ENCODE assay signal across 8 cellular contexts in the genomic region with DNA sequence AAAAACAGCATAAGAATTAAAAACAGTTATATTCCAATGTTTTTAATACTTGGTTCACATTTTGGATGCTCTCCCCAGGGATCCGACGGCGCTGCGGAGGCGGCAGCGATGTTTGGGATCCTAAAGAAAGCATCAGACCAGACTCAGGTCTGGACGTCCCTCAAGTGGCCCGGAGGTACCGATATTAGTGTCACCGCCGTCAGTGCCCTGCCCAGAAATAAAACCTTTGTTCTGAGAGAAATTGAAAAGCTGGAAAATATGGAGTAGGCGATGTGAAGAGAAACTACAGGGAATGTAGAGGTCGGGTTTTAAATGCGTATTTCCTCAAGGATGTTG. TPM values are rescaled to one million over a fixed set of nuclear protein-coding genes. Genes with fewer than 3 reads are reported as not detected.
DNase-seq lines count a peak whose midpoint lies in the region; ATAC-seq and TF ChIP-seq lines count a peak whose summit lies in the region.

No MANE protein-coding gene starts in this region.

- H4K20me1 ChIP-seq in DOHH2 (ENCODE audit: control insufficient read depth, insufficient read depth, low read depth, low read length), result no peaks in the 10 kb centered on the region
- no peaks in the 10 kb centered on the region for H4K20me1 ChIP-seq in OCI-LY3 (ENCODE audit: insufficient read depth, low read length)

- no peak overlapping the region for H3K9ac ChIP-seq in OCI-LY3 (ENCODE audit: low read length)

- H3K9me3 ChIP-seq in DOHH2 (ENCODE audit: control insufficient read depth, insufficient read depth, low read length) (no peaks in the 10 kb centered on the region), OCI-LY3 (ENCODE audit: insufficient read depth, low read length) (no peaks in the 10 kb centered on the region), neuron (ENCODE audit: low read length) (no peaks in the 10 kb centered on the region)

- H3F3A ChIP-seq in DOHH2 (ENCODE audit: control insufficient read depth, insufficient read depth), result no peaks in the 10 kb centered on the region

- DNase-seq in epithelial cell of proximal tubule (ENCODE audit: low read depth) (no peak), NOMO-1 treated with DMSO at 0.1 percent for 48 hours (lab: John Stamatoyannopoulos, UW; ENCODE audit: unreplicated experiment) (no peak), inferior parietal cortex (ENCODE audit: extremely low spot score) (no peak)
- no peak for DNase-seq in stimulated activated CD4-positive, alpha-beta T cell treated with anti-CD3 and anti-CD28 coated beads, Interleukin-1b, Interleukin-23, amount 100 ng/mL, for 48 hours

- ATAC-seq in HG02938 (IDR thresholded peaks at IDR 0.05; ENCODE audit: unreplicated experiment), result no peak

- H2AFZ ChIP-seq in OCI-LY3 (ENCODE audit: low read depth, low read length) (0 out of 2 replicates have a peak overlapping the region, but pooled peaks have one; percentile 36), neuron (ENCODE audit: low read depth, low read length) (peak overlapping the region; percentile 87)

- TF ChIP-seq CTCF in DOHH2 (IDR thresholded peaks at IDR 0.05; ENCODE audit: low read depth, low read length, poor library complexity, severe bottlenecking) (no peak), OCI-LY3 (IDR thresholded peaks at IDR 0.05; ENCODE audit: low read depth, low read length) (no peak), epithelial cell of proximal tubule (conservative IDR thresholded peaks at IDR 0.05; ENCODE audit: low read depth, low read length) (no peak)

- H3K79me2 ChIP-seq in DOHH2 (ENCODE audit: control insufficient read depth, low read length) (no peaks in the 10 kb centered on the region), OCI-LY3 (ENCODE audit: low read length) (no peaks in the 10 kb centered on the region)

- H3K4me3 ChIP-seq in DOHH2 (ENCODE audit: low read length), result peak overlapping the region; percentile 69
- peak overlapping the region; percentile 74 for H3K4me3 ChIP-seq in OCI-LY3 (ENCODE audit: low read length)
- peak overlapping the region; percentile 55 for H3K4me3 ChIP-seq in epithelial cell of proximal tubule (ENCODE audit: low read depth, low read length)
- peak overlapping the region; percentile 50 for H3K4me3 ChIP-seq in neuron (ENCODE audit: low read length)

- no peaks in the 10 kb centered on the region for H3K9me2 ChIP-seq in DOHH2 (replicated peaks; ENCODE audit: control insufficient read depth, low read length)

- peak overlapping the region; percentile 68 for H3K4me2 ChIP-seq in DOHH2 (ENCODE audit: low read length)
- H3K4me2 ChIP-seq in OCI-LY3 (ENCODE audit: low read length), result peak overlapping the region; percentile 95

- H3K27me3 ChIP-seq in DOHH2 (ENCODE audit: control insufficient read depth, low read length), result peaks cover 55% of the 10 kb centered on the region
- peaks cover 73% of the 10 kb centered on the region for H3K27me3 ChIP-seq in OCI-LY3 (ENCODE audit: low read depth, low read length)
- H3K27me3 ChIP-seq in neuron (ENCODE audit: insufficient read depth, low read length), result peaks cover 20% of the 10 kb centered on the region

- H3K4me1 ChIP-seq in DOHH2 (ENCODE audit: control insufficient read depth, low read length) (peaks cover 9% of the 10 kb centered on the region), OCI-LY3 (ENCODE audit: low read length) (peaks cover 17% of the 10 kb centered on the region), neuron (ENCODE audit: insufficient read depth, low read length) (peaks cover 12% of the 10 kb centered on the region)

- H3K36me3 ChIP-seq in DOHH2 (ENCODE audit: control insufficient read depth, low read length), result no peaks in the 10 kb centered on the region
- no peaks in the 10 kb centered on the region for H3K36me3 ChIP-seq in OCI-LY3 (replicated peaks; ENCODE audit: low read depth, low read length)
- H3K36me3 ChIP-seq in neuron (ENCODE audit: insufficient read depth, low read length), result no peaks in the 10 kb centered on the region

- H3K27ac ChIP-seq in DOHH2 (ENCODE audit: low read depth, low read length) (no peak overlapping the region), OCI-LY3 (ENCODE audit: low read length) (no peak overlapping the region)

RNA-seq across cellular contexts. Expression of a gene that starts 0.6 kb away (rescaled TPM):
- total RNA-seq in epithelial cell of proximal tubule, result 10.2 and 20.5 TPM in 2 replicates
